ENCODE assay signal across 8 cellular contexts in genomic region chr13:40770934-40771618, GRCh38. TPM values are rescaled to one million over a fixed set of nuclear protein-coding genes. Genes with fewer than 3 reads are reported as not detected.
DNase-seq lines count a peak whose midpoint lies in the region; ATAC-seq, FAIRE-seq and TF ChIP-seq lines count a peak whose summit lies in the region.

MRPS31 (minus strand) TSS chr13:40771190; CDS start chr13:40771136, 54 bp downstream.

- peak within 1 kb of the TSS; percentile 84 for H3K27ac ChIP-seq in H1 (ENCODE audit: low read depth, low read length)
- peak within 1 kb of the TSS; percentile 75 for H3K27ac ChIP-seq in mesenchymal stem cell (ENCODE audit: low read length, poor library complexity, severe bottlenecking)

- peak; percentile 89 for ATAC-seq in GM21360 (IDR thresholded peaks at IDR 0.05; ENCODE audit: unreplicated experiment)

- H2BK12ac ChIP-seq in H1 (ENCODE audit: low read depth, low read length): no peak within 1 kb of the TSS
- peak within 1 kb of the TSS in 1 of 2 experiments; percentile 17 for H2BK12ac ChIP-seq in mesenchymal stem cell (ENCODE audit: low read length in 2 of 2)

- peak; percentile 44 to 95 for TF ChIP-seq POLR2A in H1 (IDR thresholded peaks at IDR 0.05; ENCODE audit: control extremely low read depth in 1 of 2, low read depth in 2 of 2, low read length in 2 of 2)

- peaks cover 0 to 17% of the 10 kb centered on the region in 2 experiments; a peak in 2 of 4 replicates for H3K79me2 ChIP-seq in H1 (ENCODE audit: control insufficient read depth in 1 of 2, insufficient read depth in 2 of 2, low read length in 2 of 2)

- peak within 1 kb of the TSS; percentile 61 for H4K5ac ChIP-seq in H1 (ENCODE audit: insufficient read length, low read depth, low read length)

- no peak within 1 kb of the TSS for H2BK120ac ChIP-seq in H1 (replicated peaks; ENCODE audit: low read depth, low read length)
- no peak within 1 kb of the TSS for H2BK120ac ChIP-seq in mesenchymal stem cell (ENCODE audit: low read depth, low read length)

- peak in 1 of 2 experiments; percentile 69; a peak in 1 of 3 replicates for TF ChIP-seq EP300 in H1 (IDR thresholded peaks at IDR 0.05; ENCODE audit: borderline replicate concordance in 1 of 2, low read depth in 2 of 2, low read length in 2 of 2)

- no peaks in the 10 kb centered on the region for H3K27me3 ChIP-seq in H1 (replicated peaks in 1 of 4; ENCODE audit: control insufficient read depth in 3 of 4, extremely low read depth in 1 of 4, insufficient read depth in 3 of 4, low read length in 3 of 4)
- H3K27me3 ChIP-seq in mesenchymal stem cell (ENCODE audit: control insufficient read depth in 1 of 2, insufficient read depth in 1 of 2, low read length in 2 of 2): no peaks in the 10 kb centered on the region

- H3K9ac ChIP-seq in H1 (replicated peaks in 1 of 4; ENCODE audit: extremely low read depth in 1 of 4, low read depth in 3 of 4, low read length in 3 of 4) (peak within 1 kb of the TSS; percentile 66 to 95 (median 90)), mesenchymal stem cell (ENCODE audit: low read length) (peak within 1 kb of the TSS; percentile 96)

- no peak for TF ChIP-seq CTCF in H1 (IDR thresholded peaks at IDR 0.05; ENCODE audit: control extremely low read depth in 1 of 3, insufficient read depth in 1 of 3, low read depth in 1 of 3, low read length in 3 of 3)

- H3K4me2 ChIP-seq in H1 (ENCODE audit: insufficient read depth in 1 of 2, low read depth in 2 of 2, low read length in 2 of 2): peak within 1 kb of the TSS; percentile 67 to 94
- peak within 1 kb of the TSS; percentile 64 for H3K4me2 ChIP-seq in mesenchymal stem cell (ENCODE audit: low read length, poor library complexity, severe bottlenecking)

- H4K8ac ChIP-seq in H1 (ENCODE audit: extremely low read depth, insufficient read depth, low read length) (peak within 1 kb of the TSS; percentile 96; the same call in 1 of the 2 replicates), mesenchymal stem cell (ENCODE audit: low read length) (peak within 1 kb of the TSS; percentile 96)

- 2% methylated on average over 51 of the region's 52 CpGs; no CpG with 5 or more reads in 1 of the 2 experiments for WGBS in H1 (ENCODE audit: extremely low coverage in 1 of 2, insufficient coverage in 1 of 2, insufficient read length in 1 of 2, insufficient replicate concordance in 2 of 2, low coverage in 1 of 2, low lambda C conversion rate in 2 of 2, missing lambda C conversion rate in 1 of 2), 2 experiments
- WGBS in mesenchymal stem cell: 1% methylated on average over 48 of the region's 52 CpGs

- 0 out of 2 replicates have a peak within 1 kb of the TSS, but pooled peaks have one; percentile 63 for H3K18ac ChIP-seq in H1 (ENCODE audit: extremely low read depth, low read length)
- peak within 1 kb of the TSS; percentile 81 to 96 for H3K18ac ChIP-seq in mesenchymal stem cell (ENCODE audit: low read depth in 1 of 2, low read length in 2 of 2)

- peaks cover 3% of the 10 kb centered on the region; the same call in 1 of the 2 replicates for H3K23me2 ChIP-seq in H1 (ENCODE audit: low read depth, low read length)

- H3K23ac ChIP-seq in H1 (ENCODE audit: insufficient read length) (no peak within 1 kb of the TSS), mesenchymal stem cell (ENCODE audit: low read length in 2 of 2) (peak within 1 kb of the TSS in 1 of 2 experiments; percentile 35)

- no peak within 1 kb of the TSS for H4K91ac ChIP-seq in H1 (replicated peaks; ENCODE audit: insufficient read length, low read length)
- H4K91ac ChIP-seq in mesenchymal stem cell (ENCODE audit: low read length): peak within 1 kb of the TSS; percentile 75

- CTCF ChIA-PET in H1 (lab: Charles Lee; ENCODE audit: partially characterized antibody): interaction anchor here (0.7 to 1.1 kb wide), 2 partner anchors 88 to 828 kb away, joined by 3 to 4 read pairs; no protein-coding TSS in a partner anchor

- H3K9me3 ChIP-seq in H1 (ENCODE audit: insufficient read depth in 2 of 2, low read depth in 1 of 2, low read length in 1 of 2) (no peaks in the 10 kb centered on the region), mesenchymal stem cell (ENCODE audit: control insufficient read depth, low read length) (no peaks in the 10 kb centered on the region)

- no peak within 1 kb of the TSS for H3K4ac ChIP-seq in H1 (replicated peaks; ENCODE audit: insufficient read length, low read depth, low read length)
- H3K4ac ChIP-seq in mesenchymal stem cell (ENCODE audit: low read depth in 1 of 2, low read length in 2 of 2): peak within 1 kb of the TSS in 1 of 2 experiments; percentile 80

- H3K56ac ChIP-seq in H1 (replicated peaks; ENCODE audit: insufficient read length, low read depth, low read length): peak within 1 kb of the TSS; percentile 42

- H3K4me3 ChIP-seq in H1 (ENCODE audit: extremely low read depth in 1 of 4, insufficient read depth in 2 of 4, low read depth in 3 of 4, low read length in 4 of 4): peak within 1 kb of the TSS; percentile 72 to 99 (median 93)
- peak within 1 kb of the TSS; percentile 87 to 95 for H3K4me3 ChIP-seq in mesenchymal stem cell (ENCODE audit: insufficient read depth in 1 of 2, low read depth in 1 of 2, low read length in 2 of 2)

- POLR2A ChIA-PET in H1 (lab: Charles Lee; ENCODE audit: partially characterized antibody): interaction anchor here (0.5 kb wide), 1 partner anchor 210 kb away, joined by 3 read pairs; no protein-coding TSS in a partner anchor

- H3K14ac ChIP-seq in H1 (ENCODE audit: insufficient read length) (no peak within 1 kb of the TSS), mesenchymal stem cell (ENCODE audit: low read length in 2 of 2) (peak within 1 kb of the TSS in 1 of 2 experiments; percentile 77)

- no peak within 1 kb of the TSS for H2BK20ac ChIP-seq in H1 (ENCODE audit: low read length)

- H3K79me1 ChIP-seq in H1 (ENCODE audit: low read depth, low read length) (peaks cover 5% of the 10 kb centered on the region; the same call in 1 of the 2 replicates), mesenchymal stem cell (replicated peaks; ENCODE audit: low read length, poor library complexity, severe bottlenecking) (peaks cover 5% of the 10 kb centered on the region)

- TF ChIP-seq RAD21 in H1 (IDR thresholded peaks at IDR 0.05 in 1 of 2, conservative IDR thresholded peaks at IDR 0.05 in 1 of 2; ENCODE audit: low read depth in 2 of 2, low read length in 2 of 2): no peak

- H4K20me1 ChIP-seq in H1 (replicated peaks in 1 of 2; ENCODE audit: control insufficient read depth in 1 of 2, insufficient read depth in 2 of 2, low read length in 2 of 2): no peaks in the 10 kb centered on the region

- H3K4me1 ChIP-seq in H1 (replicated peaks in 1 of 4; ENCODE audit: control insufficient read depth in 3 of 4, insufficient read depth in 4 of 4, low read length in 3 of 4): peaks cover 0 to 4% (median 0%) of the 10 kb centered on the region in 4 experiments; a peak in 2 of 7 replicates
- H3K4me1 ChIP-seq in mesenchymal stem cell (ENCODE audit: control insufficient read depth, insufficient read depth, low read depth, low read length): peaks cover 1% of the 10 kb centered on the region

- H2BK5ac ChIP-seq in H1 (ENCODE audit: low read depth, low read length) (peak within 1 kb of the TSS; percentile 80), mesenchymal stem cell (ENCODE audit: low read depth, low read length, poor library complexity, severe bottlenecking) (no peak within 1 kb of the TSS)

- DNase-seq in COLO668 (lab: John Stamatoyannopoulos, UW; ENCODE audit: unreplicated experiment) (peak; percentile 99), HT1080 (ENCODE audit: low read depth) (peak; percentile 93), NOMO-1 treated with DMSO at 0.1 percent for 48 hours (lab: John Stamatoyannopoulos, UW; ENCODE audit: unreplicated experiment) (peak; percentile 97), H1 (ENCODE audit: low read depth in 1 of 2, low spot score in 2 of 2) (peak; percentile 90 to 97), mesenchymal stem cell (peak; percentile 95)
- peak; percentile 89 to 92 for DNase-seq in activated CD8-positive, alpha-beta memory T cell treated with anti-CD3 and anti-CD28 coated beads for 4 hours (ENCODE audit: low read depth in 2 of 2)
- peak; percentile 87 for DNase-seq in stimulated activated CD8-positive, alpha-beta memory T cell treated with anti-CD3 and anti-CD28 coated beads, Interleukin-12 subunit alpha, Interleukin-12 subunit beta, amount 100 ng/mL, for 4 hours (ENCODE audit: low read depth)

- H2AFZ ChIP-seq in H1 (ENCODE audit: low read length): peak within 1 kb of the TSS; percentile 99
- peak within 1 kb of the TSS; percentile 90 for H2AFZ ChIP-seq in mesenchymal stem cell (ENCODE audit: low read depth, low read length)

- H2BK15ac ChIP-seq in H1 (ENCODE audit: low read length) (no peak within 1 kb of the TSS), mesenchymal stem cell (ENCODE audit: low read depth, poor library complexity, severe bottlenecking) (no peak within 1 kb of the TSS)

- no peak for FAIRE-seq in H1 (lab: Jason Lieb, UNC)

- no peaks in the 10 kb centered on the region; a peak in 1 of 8 replicates for H3K36me3 ChIP-seq in H1 (ENCODE audit: control insufficient read depth in 2 of 4, insufficient read depth in 4 of 4, low read length in 3 of 4)
- H3K36me3 ChIP-seq in mesenchymal stem cell (ENCODE audit: control insufficient read depth in 1 of 2, insufficient read depth in 2 of 2, low read depth in 1 of 2, low read length in 2 of 2): peaks cover 0 to 3% of the 10 kb centered on the region in 2 experiments

- H2AK5ac ChIP-seq in H1 (ENCODE audit: low read depth, low read length): no peak within 1 kb of the TSS
- H2AK5ac ChIP-seq in mesenchymal stem cell (ENCODE audit: low read length, severe bottlenecking): no peak within 1 kb of the TSS

TF ChIP-seq in H1, 55 proteins besides CTCF, POLR2A, EP300 and RAD21 (continues in another document):
- TF ChIP-seq NANOG (IDR thresholded peaks at IDR 0.05; ENCODE audit: insufficient read depth, low read depth, low read length, poor library complexity, severe bottlenecking) (no peak), SUZ12 (IDR thresholded peaks at IDR 0.05; ENCODE audit: low read length) (no peak), CTBP2 (IDR thresholded peaks at IDR 0.05; ENCODE audit: borderline replicate concordance, insufficient read depth, insufficient read length, low read length) (peak; percentile 47), BCL11A (IDR thresholded peaks at IDR 0.05; ENCODE audit: low read depth in 2 of 2, low read length in 2 of 2) (no peak)

RNA-seq across cellular contexts. Expression of gene MRPS31, which starts in this region (rescaled TPM):
- 25.3 and 25.7 TPM in 2 replicates for total RNA-seq in HT1080 (2014; rRNA removed; shearing (Covaris generic))
- 25.3 and 28.1 TPM in 2 replicates for polyA plus RNA-seq in HT1080 (2015; cell fraction: cytosol; rRNA removed)
- 52.0 and 62.7 TPM in 2 replicates for polyA plus RNA-seq in HT1080 (2015; cell fraction: nucleus; rRNA removed)
- 33.3 and 33.6 TPM in 2 replicates for total RNA-seq in H1 (2021; fragmentation: NEBNext Ultra II Directional; extraction: Animal tissue kit (Norgen Biotek cat#: 25700))
- 6.8 and 13.6 TPM in 2 replicates for polyA plus RNA-seq in H1 (2011; rRNA removed)
- polyA plus RNA-seq in H1 (2011; cell fraction: cytosol; rRNA removed): 25.1 TPM
- 8.2 TPM for polyA plus RNA-seq in H1 (2011; cell fraction: nucleus; rRNA removed)
- polyA plus RNA-seq in H1 (2012, experiment 1 of 2): 19.9 to 32.6 TPM (median 21.6 TPM) in 4 replicates
- 4.7 TPM for polyA plus RNA-seq in H1 (2012, experiment 2 of 2)
- 49.1 TPM for polyA plus RNA-seq in H1 (2013, experiment 1 of 2)
- polyA plus RNA-seq in H1 (2013, experiment 2 of 2): 47.3 TPM
- polyA minus RNA-seq in H1 (2011; rRNA and poly(A)+ RNA removed): 12.1 and 12.5 TPM in 2 replicates
- polyA minus RNA-seq in H1 (2011; cell fraction: cytosol; rRNA and poly(A)+ RNA removed): 12.0 TPM
- 14.3 TPM for polyA minus RNA-seq in H1 (2011; cell fraction: nucleus; rRNA and poly(A)+ RNA removed)
- polyA plus RNA-seq in mesenchymal stem cell (2013, experiment 1 of 2): 19.2 TPM
- 20.2 TPM for polyA plus RNA-seq in mesenchymal stem cell (2013, experiment 2 of 2)

Comparison
In these comparisons a context has a peak if more than half of its experiments do, and no peak if none do; other contexts are left out.
1. Peak in every context shown above with its lines: DNase-seq, ATAC-seq, H3K4me3 ChIP-seq and H3K27ac ChIP-seq.